1 cellular context compared by ENCODE assay signal in the genomic region with DNA sequence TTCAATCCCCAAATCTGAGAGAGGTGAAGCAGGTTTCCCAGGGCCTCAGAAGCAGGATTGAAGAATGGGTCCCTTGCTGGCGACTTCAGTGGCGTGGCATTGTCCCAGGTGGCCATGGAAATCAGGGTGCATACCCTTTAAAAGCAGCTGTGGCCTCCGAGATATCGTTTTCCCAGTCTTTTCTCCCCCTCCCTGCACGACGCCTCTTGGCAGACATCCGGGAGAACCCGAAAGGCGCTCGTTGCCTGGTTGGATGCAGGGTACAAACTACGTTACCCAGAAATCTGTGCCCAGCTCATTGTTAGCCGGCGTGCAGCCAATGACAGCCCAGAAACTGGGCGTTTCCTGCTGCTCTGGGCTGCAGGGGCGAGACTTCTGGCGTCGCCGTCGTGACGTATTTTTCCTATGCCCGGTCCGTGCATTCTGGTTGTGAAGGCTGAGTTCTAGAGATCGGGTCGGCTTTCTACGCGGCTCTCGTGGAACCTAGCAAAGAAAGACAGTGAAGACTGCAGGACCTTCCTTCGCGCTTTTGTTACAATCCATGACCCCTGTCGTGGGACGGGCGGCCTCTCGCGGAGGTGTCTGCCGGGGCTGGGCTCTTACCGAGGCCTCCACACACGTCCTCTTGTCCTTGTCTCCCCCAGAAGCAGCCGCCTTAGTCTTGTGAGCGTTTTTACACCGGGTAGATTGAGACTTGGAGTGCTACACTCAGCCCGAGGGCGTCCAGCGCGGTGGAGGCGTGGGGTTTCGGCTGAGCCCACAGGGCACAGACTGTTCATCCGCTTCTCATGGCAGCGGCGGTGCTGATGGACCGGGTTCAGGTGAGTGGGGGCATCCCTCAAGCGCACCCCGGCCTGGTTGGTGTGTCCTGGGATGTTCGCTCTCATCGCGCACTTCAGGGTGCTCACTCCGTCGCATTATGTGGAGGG.
TF ChIP-seq lines count a peak whose summit lies in the region.

A gene (plus strand): TSS at position 395 of the 929 bp plus-strand sequence. CDS start 394 bp downstream, at position 789.

TF ChIP-seq in K562, 482 proteins besides CTCF, POLR2A, EP300 and RAD21 (continued from another document):
- TF ChIP-seq NRF1 (conservative IDR thresholded peaks at IDR 0.05 in 1 of 2, IDR thresholded peaks at IDR 0.05 in 1 of 2), result peak; percentile 46 to 67; a peak in 3 of 4 replicates
- TF ChIP-seq ELF1 (tag; IDR thresholded peaks at IDR 0.05), result peak; percentile 79
- no peak for TF ChIP-seq KDM4B (IDR thresholded peaks at IDR 0.05; ENCODE audit: borderline replicate concordance in 2 of 2, low read depth in 1 of 2)
- TF ChIP-seq MEF2A (IDR thresholded peaks at IDR 0.05; ENCODE audit: control insufficient read depth, low read depth, low read length), result no peak
- TF ChIP-seq ZNF143 (CRISPR knock-in tag; IDR thresholded peaks at IDR 0.05), result peak; percentile 86
- TF ChIP-seq CBX3 (IDR thresholded peaks at IDR 0.05; ENCODE audit: borderline replicate concordance in 1 of 2, low read length in 2 of 2), result peak in 1 of 2 experiments; percentile 20; a peak in 1 of 3 replicates
- TF ChIP-seq, protein P1, sequence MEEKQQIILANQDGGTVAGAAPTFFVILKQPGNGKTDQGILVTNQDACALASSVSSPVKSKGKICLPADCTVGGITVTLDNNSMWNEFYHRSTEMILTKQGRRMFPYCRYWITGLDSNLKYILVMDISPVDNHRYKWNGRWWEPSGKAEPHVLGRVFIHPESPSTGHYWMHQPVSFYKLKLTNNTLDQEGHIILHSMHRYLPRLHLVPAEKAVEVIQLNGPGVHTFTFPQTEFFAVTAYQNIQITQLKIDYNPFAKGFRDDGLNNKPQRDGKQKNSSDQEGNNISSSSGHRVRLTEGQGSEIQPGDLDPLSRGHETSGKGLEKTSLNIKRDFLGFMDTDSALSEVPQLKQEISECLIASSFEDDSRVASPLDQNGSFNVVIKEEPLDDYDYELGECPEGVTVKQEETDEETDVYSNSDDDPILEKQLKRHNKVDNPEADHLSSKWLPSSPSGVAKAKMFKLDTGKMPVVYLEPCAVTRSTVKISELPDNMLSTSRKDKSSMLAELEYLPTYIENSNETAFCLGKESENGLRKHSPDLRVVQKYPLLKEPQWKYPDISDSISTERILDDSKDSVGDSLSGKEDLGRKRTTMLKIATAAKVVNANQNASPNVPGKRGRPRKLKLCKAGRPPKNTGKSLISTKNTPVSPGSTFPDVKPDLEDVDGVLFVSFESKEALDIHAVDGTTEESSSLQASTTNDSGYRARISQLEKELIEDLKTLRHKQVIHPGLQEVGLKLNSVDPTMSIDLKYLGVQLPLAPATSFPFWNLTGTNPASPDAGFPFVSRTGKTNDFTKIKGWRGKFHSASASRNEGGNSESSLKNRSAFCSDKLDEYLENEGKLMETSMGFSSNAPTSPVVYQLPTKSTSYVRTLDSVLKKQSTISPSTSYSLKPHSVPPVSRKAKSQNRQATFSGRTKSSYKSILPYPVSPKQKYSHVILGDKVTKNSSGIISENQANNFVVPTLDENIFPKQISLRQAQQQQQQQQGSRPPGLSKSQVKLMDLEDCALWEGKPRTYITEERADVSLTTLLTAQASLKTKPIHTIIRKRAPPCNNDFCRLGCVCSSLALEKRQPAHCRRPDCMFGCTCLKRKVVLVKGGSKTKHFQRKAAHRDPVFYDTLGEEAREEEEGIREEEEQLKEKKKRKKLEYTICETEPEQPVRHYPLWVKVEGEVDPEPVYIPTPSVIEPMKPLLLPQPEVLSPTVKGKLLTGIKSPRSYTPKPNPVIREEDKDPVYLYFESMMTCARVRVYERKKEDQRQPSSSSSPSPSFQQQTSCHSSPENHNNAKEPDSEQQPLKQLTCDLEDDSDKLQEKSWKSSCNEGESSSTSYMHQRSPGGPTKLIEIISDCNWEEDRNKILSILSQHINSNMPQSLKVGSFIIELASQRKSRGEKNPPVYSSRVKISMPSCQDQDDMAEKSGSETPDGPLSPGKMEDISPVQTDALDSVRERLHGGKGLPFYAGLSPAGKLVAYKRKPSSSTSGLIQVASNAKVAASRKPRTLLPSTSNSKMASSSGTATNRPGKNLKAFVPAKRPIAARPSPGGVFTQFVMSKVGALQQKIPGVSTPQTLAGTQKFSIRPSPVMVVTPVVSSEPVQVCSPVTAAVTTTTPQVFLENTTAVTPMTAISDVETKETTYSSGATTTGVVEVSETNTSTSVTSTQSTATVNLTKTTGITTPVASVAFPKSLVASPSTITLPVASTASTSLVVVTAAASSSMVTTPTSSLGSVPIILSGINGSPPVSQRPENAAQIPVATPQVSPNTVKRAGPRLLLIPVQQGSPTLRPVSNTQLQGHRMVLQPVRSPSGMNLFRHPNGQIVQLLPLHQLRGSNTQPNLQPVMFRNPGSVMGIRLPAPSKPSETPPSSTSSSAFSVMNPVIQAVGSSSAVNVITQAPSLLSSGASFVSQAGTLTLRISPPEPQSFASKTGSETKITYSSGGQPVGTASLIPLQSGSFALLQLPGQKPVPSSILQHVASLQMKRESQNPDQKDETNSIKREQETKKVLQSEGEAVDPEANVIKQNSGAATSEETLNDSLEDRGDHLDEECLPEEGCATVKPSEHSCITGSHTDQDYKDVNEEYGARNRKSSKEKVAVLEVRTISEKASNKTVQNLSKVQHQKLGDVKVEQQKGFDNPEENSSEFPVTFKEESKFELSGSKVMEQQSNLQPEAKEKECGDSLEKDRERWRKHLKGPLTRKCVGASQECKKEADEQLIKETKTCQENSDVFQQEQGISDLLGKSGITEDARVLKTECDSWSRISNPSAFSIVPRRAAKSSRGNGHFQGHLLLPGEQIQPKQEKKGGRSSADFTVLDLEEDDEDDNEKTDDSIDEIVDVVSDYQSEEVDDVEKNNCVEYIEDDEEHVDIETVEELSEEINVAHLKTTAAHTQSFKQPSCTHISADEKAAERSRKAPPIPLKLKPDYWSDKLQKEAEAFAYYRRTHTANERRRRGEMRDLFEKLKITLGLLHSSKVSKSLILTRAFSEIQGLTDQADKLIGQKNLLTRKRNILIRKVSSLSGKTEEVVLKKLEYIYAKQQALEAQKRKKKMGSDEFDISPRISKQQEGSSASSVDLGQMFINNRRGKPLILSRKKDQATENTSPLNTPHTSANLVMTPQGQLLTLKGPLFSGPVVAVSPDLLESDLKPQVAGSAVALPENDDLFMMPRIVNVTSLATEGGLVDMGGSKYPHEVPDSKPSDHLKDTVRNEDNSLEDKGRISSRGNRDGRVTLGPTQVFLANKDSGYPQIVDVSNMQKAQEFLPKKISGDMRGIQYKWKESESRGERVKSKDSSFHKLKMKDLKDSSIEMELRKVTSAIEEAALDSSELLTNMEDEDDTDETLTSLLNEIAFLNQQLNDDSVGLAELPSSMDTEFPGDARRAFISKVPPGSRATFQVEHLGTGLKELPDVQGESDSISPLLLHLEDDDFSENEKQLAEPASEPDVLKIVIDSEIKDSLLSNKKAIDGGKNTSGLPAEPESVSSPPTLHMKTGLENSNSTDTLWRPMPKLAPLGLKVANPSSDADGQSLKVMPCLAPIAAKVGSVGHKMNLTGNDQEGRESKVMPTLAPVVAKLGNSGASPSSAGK (IDR thresholded peaks at IDR 0.05), result peak; percentile 90
- 0 out of 4 replicates have a peak, but pooled peaks of 1 of the 2 experiments have one; percentile 21 for TF ChIP-seq FOXK2 (conservative IDR thresholded peaks at IDR 0.05 in 1 of 2, IDR thresholded peaks at IDR 0.05 in 1 of 2; ENCODE audit: low read depth in 2 of 2)
- no peak for TF ChIP-seq ZNF217 (CRISPR knock-in tag; IDR thresholded peaks at IDR 0.05)
- TF ChIP-seq ZNF76 (CRISPR knock-in tag; IDR thresholded peaks at IDR 0.05; ENCODE audit: borderline replicate concordance), result no peak
- TF ChIP-seq NR2C2 (CRISPR knock-in tag; IDR thresholded peaks at IDR 0.05), result no peak
- TF ChIP-seq NR2C2 (tag; IDR thresholded peaks at IDR 0.05), result peak; percentile 65
- peak; percentile 52; the same call in 1 of the 2 replicates for TF ChIP-seq MBD2 (IDR thresholded peaks at IDR 0.05; ENCODE audit: borderline replicate concordance, low read depth)
- TF ChIP-seq, protein P2, sequence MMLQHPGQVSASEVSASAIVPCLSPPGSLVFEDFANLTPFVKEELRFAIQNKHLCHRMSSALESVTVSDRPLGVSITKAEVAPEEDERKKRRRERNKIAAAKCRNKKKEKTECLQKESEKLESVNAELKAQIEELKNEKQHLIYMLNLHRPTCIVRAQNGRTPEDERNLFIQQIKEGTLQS (IDR thresholded peaks at IDR 0.05), result no peak
- TF ChIP-seq, protein P2 (CRISPR knock-in tag; conservative IDR thresholded peaks at IDR 0.05), result no peak
- no peak for TF ChIP-seq ZNF785 (CRISPR knock-in tag; IDR thresholded peaks at IDR 0.05)
- no peak for TF ChIP-seq BACH1 (tag; IDR thresholded peaks at IDR 0.05)
- TF ChIP-seq HCFC1 (IDR thresholded peaks at IDR 0.05; ENCODE audit: low read depth, low read length), result peak; percentile 92
- TF ChIP-seq RNF2 (IDR thresholded peaks at IDR 0.05), result peak; percentile 58
- TF ChIP-seq PHF8 (IDR thresholded peaks at IDR 0.05; ENCODE audit: borderline replicate concordance, low read length), result peak; percentile 77; the same call in 1 of the 2 replicates
- TF ChIP-seq, protein P3, sequence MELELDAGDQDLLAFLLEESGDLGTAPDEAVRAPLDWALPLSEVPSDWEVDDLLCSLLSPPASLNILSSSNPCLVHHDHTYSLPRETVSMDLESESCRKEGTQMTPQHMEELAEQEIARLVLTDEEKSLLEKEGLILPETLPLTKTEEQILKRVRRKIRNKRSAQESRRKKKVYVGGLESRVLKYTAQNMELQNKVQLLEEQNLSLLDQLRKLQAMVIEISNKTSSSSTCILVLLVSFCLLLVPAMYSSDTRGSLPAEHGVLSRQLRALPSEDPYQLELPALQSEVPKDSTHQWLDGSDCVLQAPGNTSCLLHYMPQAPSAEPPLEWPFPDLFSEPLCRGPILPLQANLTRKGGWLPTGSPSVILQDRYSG (tag; conservative IDR thresholded peaks at IDR 0.05; ENCODE audit: low read depth), result no peak
- TF ChIP-seq, protein P4, sequence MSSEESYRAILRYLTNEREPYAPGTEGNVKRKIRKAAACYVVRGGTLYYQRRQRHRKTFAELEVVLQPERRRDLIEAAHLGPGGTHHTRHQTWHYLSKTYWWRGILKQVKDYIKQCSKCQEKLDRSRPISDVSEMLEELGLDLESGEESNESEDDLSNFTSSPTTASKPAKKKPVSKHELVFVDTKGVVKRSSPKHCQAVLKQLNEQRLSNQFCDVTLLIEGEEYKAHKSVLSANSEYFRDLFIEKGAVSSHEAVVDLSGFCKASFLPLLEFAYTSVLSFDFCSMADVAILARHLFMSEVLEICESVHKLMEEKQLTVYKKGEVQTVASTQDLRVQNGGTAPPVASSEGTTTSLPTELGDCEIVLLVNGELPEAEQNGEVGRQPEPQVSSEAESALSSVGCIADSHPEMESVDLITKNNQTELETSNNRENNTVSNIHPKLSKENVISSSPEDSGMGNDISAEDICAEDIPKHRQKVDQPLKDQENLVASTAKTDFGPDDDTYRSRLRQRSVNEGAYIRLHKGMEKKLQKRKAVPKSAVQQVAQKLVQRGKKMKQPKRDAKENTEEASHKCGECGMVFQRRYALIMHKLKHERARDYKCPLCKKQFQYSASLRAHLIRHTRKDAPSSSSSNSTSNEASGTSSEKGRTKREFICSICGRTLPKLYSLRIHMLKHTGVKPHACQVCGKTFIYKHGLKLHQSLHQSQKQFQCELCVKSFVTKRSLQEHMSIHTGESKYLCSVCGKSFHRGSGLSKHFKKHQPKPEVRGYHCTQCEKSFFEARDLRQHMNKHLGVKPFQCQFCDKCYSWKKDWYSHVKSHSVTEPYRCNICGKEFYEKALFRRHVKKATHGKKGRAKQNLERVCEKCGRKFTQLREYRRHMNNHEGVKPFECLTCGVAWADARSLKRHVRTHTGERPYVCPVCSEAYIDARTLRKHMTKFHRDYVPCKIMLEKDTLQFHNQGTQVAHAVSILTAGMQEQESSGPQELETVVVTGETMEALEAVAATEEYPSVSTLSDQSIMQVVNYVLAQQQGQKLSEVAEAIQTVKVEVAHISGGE (CRISPR knock-in tag; IDR thresholded peaks at IDR 0.05), result no peak
- TF ChIP-seq ZSCAN32 (CRISPR knock-in tag; IDR thresholded peaks at IDR 0.05), result no peak
- TF ChIP-seq, protein P5, sequence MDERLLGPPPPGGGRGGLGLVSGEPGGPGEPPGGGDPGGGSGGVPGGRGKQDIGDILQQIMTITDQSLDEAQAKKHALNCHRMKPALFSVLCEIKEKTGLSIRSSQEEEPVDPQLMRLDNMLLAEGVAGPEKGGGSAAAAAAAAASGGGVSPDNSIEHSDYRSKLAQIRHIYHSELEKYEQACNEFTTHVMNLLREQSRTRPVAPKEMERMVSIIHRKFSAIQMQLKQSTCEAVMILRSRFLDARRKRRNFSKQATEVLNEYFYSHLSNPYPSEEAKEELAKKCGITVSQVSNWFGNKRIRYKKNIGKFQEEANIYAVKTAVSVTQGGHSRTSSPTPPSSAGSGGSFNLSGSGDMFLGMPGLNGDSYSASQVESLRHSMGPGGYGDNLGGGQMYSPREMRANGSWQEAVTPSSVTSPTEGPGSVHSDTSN (CRISPR knock-in tag; IDR thresholded peaks at IDR 0.05; ENCODE audit: low read depth), result no peak
- TF ChIP-seq, protein P5 (tag; conservative IDR thresholded peaks at IDR 0.05; ENCODE audit: low read depth), result no peak
